In genomic region chr5:54463696-54464095, GRCh38 we compare ENCODE assay signal across 1 cellular context.
TF ChIP-seq lines count a peak whose summit lies in the region.

No MANE protein-coding gene starts in this region.

TF ChIP-seq in GM23338, 12 proteins besides CTCF, POLR2A, EP300 and RAD21 (continued from another document):
- TF ChIP-seq REST (IDR thresholded peaks at IDR 0.05; ENCODE audit: unreplicated experiment) (no peak), CREB1 (CRISPR knock-in tag; IDR thresholded peaks at IDR 0.05; ENCODE audit: low read depth) (no peak), EZH2phosphoT487 (IDR thresholded peaks at IDR 0.05; ENCODE audit: unreplicated experiment) (no peak), STAT1 (IDR thresholded peaks at IDR 0.05; ENCODE audit: unreplicated experiment) (no peak), ZNF331 (CRISPR knock-in tag; IDR thresholded peaks at IDR 0.05; ENCODE audit: low read depth) (no peak), EZH2 (IDR thresholded peaks at IDR 0.05; ENCODE audit: low read depth, unreplicated experiment) (no peak)
